8 cellular contexts compared by ENCODE assay signal in the genomic region with DNA sequence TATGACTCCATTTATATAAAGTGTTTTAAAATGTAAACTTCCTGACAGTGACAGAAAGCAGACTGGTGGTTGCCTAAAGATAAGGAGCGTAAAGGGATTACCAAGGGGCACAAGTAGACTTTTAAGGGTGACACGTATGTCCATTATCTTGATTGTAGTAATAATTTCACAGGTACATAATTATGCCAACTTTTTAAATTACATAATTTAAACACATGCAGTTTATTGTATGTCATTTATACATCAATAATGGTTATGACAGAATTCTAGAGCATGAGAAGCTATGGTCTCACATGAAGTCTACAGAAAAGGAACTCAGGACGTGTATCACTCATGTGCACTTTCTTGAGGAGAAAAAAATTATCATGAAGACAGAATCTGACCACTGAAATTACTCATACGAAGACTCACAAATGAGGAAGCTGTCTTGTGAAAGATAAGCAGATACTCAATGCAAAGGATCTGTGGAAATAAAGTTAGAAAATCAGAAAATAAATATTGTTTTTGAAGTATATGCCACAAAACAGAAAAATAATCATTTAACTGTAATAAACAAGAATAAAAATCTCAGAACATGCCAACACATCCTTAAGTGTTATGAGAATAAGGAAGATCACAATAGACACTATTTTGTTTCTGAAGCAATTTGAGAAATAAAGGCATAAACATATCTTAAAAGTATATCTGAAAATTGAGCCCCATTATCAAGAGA.
DNase-seq lines count a peak whose midpoint lies in the region; ATAC-seq, FAIRE-seq and TF ChIP-seq lines count a peak whose summit lies in the region.
"Had no signal": no experiment of that assay in that cellular context is flagged by ENCODE, and none has a peak within 500 bp of the region (broad histone marks: within the 10 kb centered on the region; RNA-seq: fewer than 3 reads in every experiment).

No MANE protein-coding gene starts in this region.

- no peak overlapping the region for H3K27ac Mint-ChIP-seq in endodermal cell

- H3K4me3 Mint-ChIP-seq in endodermal cell = no peak overlapping the region

- intact Hi-C loops in spleen (cut with DNase I; ENCODE audit: low total_unique reads) = no loop called here
- intact Hi-C loops in head of caudate nucleus (cut with DNase I) = no loop called here

- H3K36me3 ChIP-seq in spleen (peaks cover 0 to 21% (median 0%) of the 10 kb centered on the region in 6 donors), endodermal cell (ENCODE audit: control insufficient read depth, insufficient read depth, low read length) (peaks cover 27% of the 10 kb centered on the region)

- H3K4me1 ChIP-seq in spleen = peaks cover 0 to 99% (median 55%) of the 10 kb centered on the region in 6 donors
- H3K4me1 ChIP-seq in endodermal cell (ENCODE audit: control insufficient read depth, insufficient read depth, low read length) = no peaks in the 10 kb centered on the region

- WGBS in spleen, 5 donors = 46 to 65% (median 56%) methylated on average over 4 of the region's 4 CpGs
- 96 to 97% methylated on average over 2 to 3 of the region's 4 CpGs for WGBS in endodermal cell (ENCODE audit: insufficient coverage in 1 of 2, insufficient read length in 1 of 2), 2 experiments

- no peaks in the 10 kb centered on the region for H3K27me3 ChIP-seq in spleen (replicated peaks in 1 of 7)
- no peaks in the 10 kb centered on the region for H3K27me3 ChIP-seq in endodermal cell (ENCODE audit: control insufficient read depth, insufficient read depth, low read length, poor library complexity, severe bottlenecking)

- DNase-seq in GM19239 (ENCODE audit: insufficient read length, low spot score) (no peak), SKM-1 treated with dmso at 0.1 percent for 144 hours (lab: John Stamatoyannopoulos, UW; ENCODE audit: unreplicated experiment) (peak; percentile 88), spleen (no peak), head of caudate nucleus (no peak), COLO668 (lab: John Stamatoyannopoulos, UW; ENCODE audit: unreplicated experiment) (no peak), endodermal cell (no peak)

- H3K9me3 Mint-ChIP-seq in endodermal cell = no peaks in the 10 kb centered on the region

- peak; percentile 67 for ATAC-seq in HG03060 (IDR thresholded peaks at IDR 0.05; ENCODE audit: low read depth, unreplicated experiment)

- peak overlapping the region in 5 of 8 donors; percentile 5 to 52 (median 23) for H3K27ac ChIP-seq in spleen
- no peak overlapping the region for H3K27ac ChIP-seq in endodermal cell (ENCODE audit: low read depth, low read length)
- H3K27ac ChIP-seq: epithelial cell of prostate had no signal

- H3K9me3 ChIP-seq in spleen (no peaks in the 10 kb centered on the region), endodermal cell (ENCODE audit: control insufficient read depth, low read length) (no peaks in the 10 kb centered on the region)

- H3K4me3 ChIP-seq in spleen (no peak overlapping the region), endodermal cell (ENCODE audit: low read length) (no peak overlapping the region)

- H3K27me3 Mint-ChIP-seq in endodermal cell (ENCODE audit: insufficient read depth) = no peaks in the 10 kb centered on the region

- no peak overlapping the region for H3K9ac ChIP-seq in endodermal cell (ENCODE audit: extremely low read depth, low read length, poor library complexity, severe bottlenecking)

- FAIRE-seq in GM19239 (lab: Jason Lieb, UNC) = peak; percentile 77

- TF ChIP-seq CTCF in spleen (IDR thresholded peaks at IDR 0.05 in 8 of 11, conservative IDR thresholded peaks at IDR 0.05 in 3 of 11) (no peak), endodermal cell (conservative IDR thresholded peaks at IDR 0.05) (no peak)

- no peak for TF ChIP-seq POLR2A in spleen (IDR thresholded peaks at IDR 0.05)

- H3K4me1 Mint-ChIP-seq in endodermal cell = peaks cover 6% of the 10 kb centered on the region

- peaks cover 14% of the 10 kb centered on the region for H3K36me3 Mint-ChIP-seq in endodermal cell (ENCODE audit: low read depth)
